ENCODE assay signal across 24 cellular contexts in genomic region chr5:170069512-170069911, GRCh38. TPM values are rescaled to one million over a fixed set of nuclear protein-coding genes. Genes with fewer than 3 reads are reported as not detected.
DNase-seq lines count a peak whose midpoint lies in the region; ATAC-seq lines count a peak whose summit lies in the region.
"Had no signal": no experiment of that assay in that cellular context is flagged by ENCODE, and none has a peak within 500 bp of the region (broad histone marks: within the 10 kb centered on the region; RNA-seq: fewer than 3 reads in every experiment).

No MANE protein-coding gene starts in this region.

- no peak overlapping the region for H3K4ac ChIP-seq in neuronal stem cell (ENCODE audit: low read length)

- no peak overlapping the region for H2AFZ ChIP-seq in neuronal stem cell (ENCODE audit: low read length)
- H2AFZ ChIP-seq: GM23248 had no signal

- no peak overlapping the region for H3K9ac ChIP-seq in neuronal stem cell (ENCODE audit: low read depth, low read length, poor library complexity)
- H3K9ac ChIP-seq: BLaER1 treated with 17β-estradiol and CSF1 and Interleukin-3, amounts not matched to agents 10 nM and 100 nM; GM23248 had no signal

- H2BK15ac ChIP-seq in neuronal stem cell (ENCODE audit: low read length) = no peak overlapping the region

- ATAC-seq in activated T-helper 17 cell treated with anti-CD3 and anti-CD28 coated beads, Interleukin-2, amount 50 U/mL, for 72 hours (replicated peaks) = no peak
- ATAC-seq: GM12878 had no signal

- H3K27ac Mint-ChIP-seq in activated CD4-positive, alpha-beta T cell treated with anti-CD3 and anti-CD28 coated beads, Interleukin-2, amount 10 ng/mL, durations not matched to agents 24 days and 14 days = peak overlapping the region; percentile 9
- H3K27ac Mint-ChIP-seq in activated T-helper 17 cell treated with anti-CD3 and anti-CD28 coated beads, Interleukin-2, amount 50 U/mL, for 72 hours = peak overlapping the region; percentile 6
- H3K27ac Mint-ChIP-seq: CD4-positive, alpha-beta T cell had no signal

- H3K4me3 Mint-ChIP-seq in activated CD4-positive, alpha-beta T cell treated with anti-CD3 and anti-CD28 coated beads, Interleukin-2, amount 10 ng/mL, durations not matched to agents 24 days and 14 days = no peak overlapping the region
- H3K4me3 Mint-ChIP-seq in activated T-helper 17 cell treated with anti-CD3 and anti-CD28 coated beads, Interleukin-2, amount 50 U/mL, for 72 hours = no peak overlapping the region
- H3K4me3 Mint-ChIP-seq: CD14-positive monocyte; CD4-positive, alpha-beta T cell had no signal

- WGBS in neuronal stem cell (ENCODE audit: extremely low coverage in 2 of 2, insufficient read length in 2 of 2, insufficient replicate concordance in 1 of 2), 2 donors = no CpG with 5 or more reads among the region's 5 CpGs

- peaks cover 0 to 1% (median 0%) of the 10 kb centered on the region in 3 experiments for H3K27me3 ChIP-seq in neuronal stem cell (ENCODE audit: control insufficient read depth in 3 of 3, insufficient read depth in 3 of 3, low read depth in 1 of 3, low read length in 3 of 3)
- H3K27me3 ChIP-seq: BE2C; BLaER1 treated with 17β-estradiol and CSF1 and Interleukin-3, amounts not matched to agents 10 nM and 100 nM had no signal

- H3K4me1 ChIP-seq in neuronal stem cell (ENCODE audit: control insufficient read depth in 2 of 2, insufficient read depth in 1 of 2, low read depth in 1 of 2, low read length in 2 of 2) = peaks cover 0 to 2% of the 10 kb centered on the region in 2 donors
- H3K4me1 ChIP-seq: BE2C; BLaER1 treated with 17β-estradiol and CSF1 and Interleukin-3, amounts not matched to agents 10 nM and 100 nM had no signal

- no peak overlapping the region for H3K4me3 ChIP-seq in neuronal stem cell (ENCODE audit: low read length in 2 of 2)
- H3K4me3 ChIP-seq: BLaER1 treated with 17β-estradiol and CSF1 and Interleukin-3, amounts not matched to agents 10 nM and 100 nM; GM12878; GM23248 had no signal

- H3K36me3 Mint-ChIP-seq in activated CD4-positive, alpha-beta T cell treated with anti-CD3 and anti-CD28 coated beads, Interleukin-2, amount 10 ng/mL, durations not matched to agents 24 days and 14 days (ENCODE audit: low read depth) = peaks cover 58% of the 10 kb centered on the region
- peaks cover 99% of the 10 kb centered on the region for H3K36me3 Mint-ChIP-seq in activated T-helper 17 cell treated with anti-CD3 and anti-CD28 coated beads, Interleukin-2, amount 50 U/mL, for 72 hours (ENCODE audit: low read depth)

- no peaks in the 10 kb centered on the region for H3K9me3 Mint-ChIP-seq in activated CD4-positive, alpha-beta T cell treated with anti-CD3 and anti-CD28 coated beads, Interleukin-2, amount 10 ng/mL, durations not matched to agents 24 days and 14 days
- H3K9me3 Mint-ChIP-seq in activated T-helper 17 cell treated with anti-CD3 and anti-CD28 coated beads, Interleukin-2, amount 50 U/mL, for 72 hours = no peaks in the 10 kb centered on the region
- H3K9me3 Mint-ChIP-seq: CD4-positive, alpha-beta T cell; CD8-positive, alpha-beta memory T cell had no signal

- no peak overlapping the region for H2AK5ac ChIP-seq in neuronal stem cell (ENCODE audit: low read depth, low read length)

- no peaks in the 10 kb centered on the region for H3K79me1 ChIP-seq in neuronal stem cell (ENCODE audit: low read depth, low read length)

- no peak overlapping the region for H4K8ac ChIP-seq in neuronal stem cell (ENCODE audit: low read depth, low read length)

- H4K91ac ChIP-seq in neuronal stem cell (ENCODE audit: low read depth, low read length, poor library complexity) = no peak overlapping the region

- no peaks in the 10 kb centered on the region for H3K9me3 ChIP-seq in neuronal stem cell (replicated peaks in 1 of 2; ENCODE audit: control insufficient read depth in 2 of 2, insufficient read depth in 1 of 2, low read depth in 1 of 2, low read length in 2 of 2)
- H3K9me3 ChIP-seq: BE2C had no signal

- no peak overlapping the region for H3K18ac ChIP-seq in neuronal stem cell (ENCODE audit: low read length)

- H2BK5ac ChIP-seq in neuronal stem cell (ENCODE audit: low read length) = peak overlapping the region; percentile 48

- no peak overlapping the region for H3K4me2 ChIP-seq in neuronal stem cell (ENCODE audit: insufficient read depth, low read length, poor library complexity, severe bottlenecking)
- H3K4me2 ChIP-seq: BLaER1 treated with 17β-estradiol and CSF1 and Interleukin-3, amounts not matched to agents 10 nM and 100 nM had no signal

- H3K27ac ChIP-seq in neuronal stem cell (replicated peaks; ENCODE audit: low read length) = no peak overlapping the region
- H3K27ac ChIP-seq: 22Rv1; BLaER1 treated with 17β-estradiol and CSF1 and Interleukin-3, amounts not matched to agents 10 nM and 100 nM; GM23248 had no signal

- H2BK12ac ChIP-seq in neuronal stem cell (ENCODE audit: low read length) = no peak overlapping the region

- H3K27me3 Mint-ChIP-seq in activated CD4-positive, alpha-beta T cell treated with anti-CD3 and anti-CD28 coated beads, Interleukin-2, amount 10 ng/mL, durations not matched to agents 24 days and 14 days = no peaks in the 10 kb centered on the region
- no peaks in the 10 kb centered on the region for H3K27me3 Mint-ChIP-seq in activated T-helper 17 cell treated with anti-CD3 and anti-CD28 coated beads, Interleukin-2, amount 50 U/mL, for 72 hours
- H3K27me3 Mint-ChIP-seq: CD4-positive, alpha-beta T cell; CD8-positive, alpha-beta memory T cell had no signal

- H3K14ac ChIP-seq in neuronal stem cell (ENCODE audit: low read length) = no peak overlapping the region

- H3K36me3 ChIP-seq in neuronal stem cell (replicated peaks in 1 of 2; ENCODE audit: control insufficient read depth in 2 of 2, insufficient read depth in 2 of 2, low read length in 2 of 2) = no peaks in the 10 kb centered on the region
- H3K36me3 ChIP-seq: BE2C had no signal

- no peak for DNase-seq in activated CD4-positive, alpha-beta T cell treated with anti-CD3 and anti-CD28 coated beads, Interleukin-2, amount 10 ng/mL, durations not matched to agents 24 days and 14 days
- no peak for DNase-seq in activated CD4-positive, alpha-beta T cell treated with anti-CD3 and anti-CD28 coated beads, Interleukin-2, amount 50 U/mL, for 1 hour
- DNase-seq in neuronal stem cell (ENCODE audit: low spot score) = no peak
- DNase-seq in hypothalamus (lab: John Stamatoyannopoulos, UW) = no peak
- no peak for DNase-seq in SKM-1 (lab: John Stamatoyannopoulos, UW; ENCODE audit: unreplicated experiment)
- DNase-seq in Kasumi-1 (lab: John Stamatoyannopoulos, UW) = no peak
- DNase-seq: ACHN; AML-193; BE2C; CD4-positive, alpha-beta T cell; CD8-positive, alpha-beta memory T cell; DMS 273 treated with DMSO at 0.1 percent for 48 hours; DMS79; EL; GDM1; GM23248; H7; HCEC 1CT had no signal

- intact Hi-C loops in activated CD4-positive, alpha-beta T cell treated with anti-CD3 and anti-CD28 coated beads, Interleukin-2, amount 10 ng/mL, durations not matched to agents 24 days and 14 days (cut with micrococcal nuclease) = no loop called here

- no peak overlapping the region for H2BK120ac ChIP-seq in neuronal stem cell (ENCODE audit: low read depth, low read length)

- H3K4me1 Mint-ChIP-seq in activated CD4-positive, alpha-beta T cell treated with anti-CD3 and anti-CD28 coated beads, Interleukin-2, amount 10 ng/mL, durations not matched to agents 24 days and 14 days = peaks cover 2% of the 10 kb centered on the region
- H3K4me1 Mint-ChIP-seq in activated T-helper 17 cell treated with anti-CD3 and anti-CD28 coated beads, Interleukin-2, amount 50 U/mL, for 72 hours = no peaks in the 10 kb centered on the region
- H3K4me1 Mint-ChIP-seq: CD14-positive monocyte; CD8-positive, alpha-beta memory T cell had no signal

- H3K23ac ChIP-seq in neuronal stem cell (ENCODE audit: low read depth, low read length, poor library complexity) = no peak overlapping the region

RNA-seq across cellular contexts. Expression of gene FOXI1, which starts 36.2 kb away (rescaled TPM):
- 0.09 TPM in 1 of 2 replicates, not detected in the other for total RNA-seq in activated CD4-positive, alpha-beta T cell treated with anti-CD3 and anti-CD28 coated beads, Interleukin-2, amount 10 ng/mL, durations not matched to agents 24 days and 14 days
- not detected for total RNA-seq in activated T-helper 17 cell treated with anti-CD3 and anti-CD28 coated beads, Interleukin-2, amount 50 U/mL, for 72 hours
- 0.03 TPM for polyA plus RNA-seq in neuronal stem cell (2013, experiment 1 of 2)
- 0.03 TPM for polyA plus RNA-seq in neuronal stem cell (2013, experiment 2 of 2)
- total RNA-seq: CD8-positive, alpha-beta memory T cell; GM12878; GM23248; H1 had no signal
- polyA plus RNA-seq: CD14-positive monocyte; CD8-positive, alpha-beta memory T cell; GM12878; GM23248; H1 had no signal
